Comparison of ENCODE assay signal across 34 cellular contexts in genomic region chr20:37531856-37532255, GRCh38. TPM values are rescaled to one million over a fixed set of nuclear protein-coding genes. Genes with fewer than 3 reads are reported as not detected.
"Had no signal": no experiment of that assay in that cellular context is flagged by ENCODE, and none has a peak within 500 bp of the region (broad histone marks: within the 10 kb centered on the region; RNA-seq: fewer than 3 reads in every experiment).

No MANE protein-coding gene starts in this region.

- H3K4me2 ChIP-seq: hepatocyte, neural progenitor cell, SK-N-SH had no signal

- H3K9me3 Mint-ChIP-seq: activated CD4-positive, alpha-beta memory T cell treated with anti-CD3 and anti-CD28 coated beads for 36 hours; activated CD4-positive, alpha-beta T cell treated with anti-CD3 and anti-CD28 coated beads, Interleukin-2, amount 10 ng/mL, durations not matched to agents 24 days and 14 days; mesothelial cell of epicardium; neural progenitor cell; stimulated activated naive B cell treated with anti-CD40 and anti-IgM and Interleukin-4, amounts not matched to agents 10 μg/mL and 1 μg/mL and 100 μg/mL, for 72 hours; T-helper 1 cell treated with Interleukin-12 subunit alpha and Interleukin-12 subunit beta and Interleukin-4 antibody, amounts not matched to agents 30 μg/mL and 1 μg/mL, for 36 hours had no signal

- H3K27ac Mint-ChIP-seq: activated CD4-positive, alpha-beta memory T cell treated with anti-CD3 and anti-CD28 coated beads for 36 hours; activated CD4-positive, alpha-beta T cell treated with anti-CD3 and anti-CD28 coated beads, Interleukin-2, amount 10 ng/mL, durations not matched to agents 24 days and 14 days; mesothelial cell of epicardium; stimulated activated naive B cell treated with anti-CD40 and anti-IgM and Interleukin-4, amounts not matched to agents 10 μg/mL and 1 μg/mL and 100 μg/mL, for 72 hours; T-helper 1 cell treated with Interleukin-12 subunit alpha and Interleukin-12 subunit beta and Interleukin-4 antibody, amounts not matched to agents 30 μg/mL and 1 μg/mL, for 36 hours had no signal

- H3K36me3 ChIP-seq: gastroesophageal sphincter, neural progenitor cell, ovary, prostate gland, stomach, tibial artery had no signal

- DNase-seq: activated CD4-positive, alpha-beta memory T cell treated with anti-CD3 and anti-CD28 coated beads for 36 hours; activated CD4-positive, alpha-beta T cell treated with anti-CD3 and anti-CD28 coated beads, Interleukin-2, amount 10 ng/mL, durations not matched to agents 24 days and 14 days; activated gamma-delta T cell; activated naive CD4-positive, alpha-beta T cell treated with anti-CD3 and anti-CD28 coated beads, Interleukin-2, amount 50 U/mL, for 16 hours; aorta; body of pancreas; dorsolateral prefrontal cortex; left cardiac atrium; mammary epithelial cell; naive thymus-derived CD4-positive, alpha-beta T cell; ovary; retina; SK-N-SH; stimulated activated CD4-positive, alpha-beta T cell treated with anti-CD3 and anti-CD28 coated beads, Interleukin-4, amount 100 ng/mL, for 24 hours; stimulated activated naive B cell treated with anti-CD40 and anti-IgM and Interleukin-4, amounts not matched to agents 10 μg/mL and 1 μg/mL and 100 μg/mL, for 72 hours; stomach; SW 1271; T-helper 9 cell; tibial artery; WERI-Rb-1 had no signal

- H3K4me3 Mint-ChIP-seq: activated CD4-positive, alpha-beta memory T cell treated with anti-CD3 and anti-CD28 coated beads for 36 hours; activated CD4-positive, alpha-beta T cell treated with anti-CD3 and anti-CD28 coated beads, Interleukin-2, amount 10 ng/mL, durations not matched to agents 24 days and 14 days; mesothelial cell of epicardium; neural progenitor cell; stimulated activated naive B cell treated with anti-CD40 and anti-IgM and Interleukin-4, amounts not matched to agents 10 μg/mL and 1 μg/mL and 100 μg/mL, for 72 hours; T-helper 1 cell treated with Interleukin-12 subunit alpha and Interleukin-12 subunit beta and Interleukin-4 antibody, amounts not matched to agents 30 μg/mL and 1 μg/mL, for 36 hours had no signal

- H3K36me3 Mint-ChIP-seq: activated CD4-positive, alpha-beta memory T cell treated with anti-CD3 and anti-CD28 coated beads for 36 hours; mesothelial cell of epicardium; naive thymus-derived CD4-positive, alpha-beta T cell; neural progenitor cell; stimulated activated naive B cell treated with anti-CD40 and anti-IgM and Interleukin-4, amounts not matched to agents 10 μg/mL and 1 μg/mL and 100 μg/mL, for 72 hours had no signal

- H3K4me3 ChIP-seq: body of pancreas, dorsolateral prefrontal cortex, gastroesophageal sphincter, hepatocyte, neural progenitor cell, ovary, prostate gland, skin epidermis, stomach, tibial artery had no signal

- FAIRE-seq: colon, endothelial cell of umbilical vein, keratinocyte, TTC549 had no signal

- H3K9ac ChIP-seq: neural progenitor cell, SK-N-SH had no signal

- H3K27ac ChIP-seq: body of pancreas, dorsolateral prefrontal cortex, gastroesophageal sphincter, hepatocyte, neural progenitor cell, ovary, prostate gland, skin epidermis, stomach, tibial artery, WERI-Rb-1 had no signal

- H3K9me3 ChIP-seq: body of pancreas, gastroesophageal sphincter, ovary, prostate gland, SK-N-SH, stomach, tibial artery had no signal

- ATAC-seq: activated CD4-positive, CD25-positive, alpha-beta regulatory T cell treated with anti-CD3 and anti-CD28 coated beads, Interleukin-2, amount 50 U/mL, for 24 hours; body of pancreas; gastroesophageal sphincter; left cardiac atrium; naive thymus-derived CD4-positive, alpha-beta T cell; sciatic nerve; stimulated activated naive B cell treated with anti-CD40 and anti-IgM and Interleukin-4, amounts not matched to agents 10 μg/mL and 1 μg/mL and 100 μg/mL, for 72 hours had no signal

- H3K27me3 ChIP-seq: body of pancreas, dorsolateral prefrontal cortex, gastroesophageal sphincter, hepatocyte, neural progenitor cell, ovary, stomach had no signal

- H3K4me1 ChIP-seq: prostate gland had no signal

- H2AFZ ChIP-seq: hepatocyte, neural progenitor cell had no signal

RNA-seq across cellular contexts. Expression of gene NNAT, which starts 10.8 kb away (rescaled TPM):
- total RNA-seq: hepatocyte; liver; naive thymus-derived CD4-positive, alpha-beta T cell had no signal
- polyA plus RNA-seq: naive thymus-derived CD4-positive, alpha-beta T cell had no signal
